ENCODE assay signal across 1 cellular context in the genomic region with DNA sequence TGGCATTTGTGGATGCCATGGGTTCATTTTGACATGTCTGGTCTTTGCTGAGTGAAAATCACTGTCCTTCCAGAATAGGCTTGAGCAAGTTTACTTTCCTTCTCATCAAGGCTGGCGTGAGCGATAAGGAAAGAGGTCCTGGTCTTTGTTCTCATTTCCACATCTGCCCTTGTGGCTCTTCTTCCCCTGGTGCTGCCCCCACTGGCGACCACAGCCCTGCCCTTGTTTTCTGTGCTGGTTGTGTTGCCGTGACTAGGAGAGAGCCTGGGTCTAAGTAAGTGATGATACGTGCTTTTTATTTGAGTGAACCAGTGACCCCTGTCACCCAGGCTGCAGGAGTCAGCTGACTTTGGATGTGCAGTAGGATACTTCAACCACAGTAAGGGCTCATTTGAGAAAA.
TF ChIP-seq lines count a peak whose summit lies in the region.

No MANE protein-coding gene starts in this region.

TF ChIP-seq in H1, 55 proteins besides CTCF, POLR2A, EP300 and RAD21:
- TF ChIP-seq CREB1 (IDR thresholded peaks at IDR 0.05) (no peak), RNF2 (IDR thresholded peaks at IDR 0.05; ENCODE audit: borderline replicate concordance, low read depth, low read length, missing control alignments, poor library complexity, severe bottlenecking) (no peak), KDM4A (IDR thresholded peaks at IDR 0.05; ENCODE audit: low read depth, low read length, severe bottlenecking) (no peak), CBX5 (IDR thresholded peaks at IDR 0.05; ENCODE audit: low read depth, low read length) (no peak), YY1 (IDR thresholded peaks at IDR 0.05; ENCODE audit: low read depth, low read length) (no peak), BACH1 (IDR thresholded peaks at IDR 0.05; ENCODE audit: low read length) (no peak), CBX8 (IDR thresholded peaks at IDR 0.05; ENCODE audit: borderline replicate concordance, low read depth, low read length) (no peak), RXRA (IDR thresholded peaks at IDR 0.05; ENCODE audit: insufficient read depth, low read depth, low read length) (no peak), SIX5 (IDR thresholded peaks at IDR 0.05; ENCODE audit: low read depth, low read length) (no peak), MAFK (IDR thresholded peaks at IDR 0.05; ENCODE audit: low read depth, low read length) (no peak), SUZ12 (IDR thresholded peaks at IDR 0.05; ENCODE audit: low read length) (no peak), CHD2 (IDR thresholded peaks at IDR 0.05; ENCODE audit: low read length) (no peak), JUND (IDR thresholded peaks at IDR 0.05; ENCODE audit: low read length) (no peak), NRF1 (IDR thresholded peaks at IDR 0.05; ENCODE audit: low read depth, low read length) (no peak), BCL11A (IDR thresholded peaks at IDR 0.05; ENCODE audit: low read depth in 2 of 2, low read length in 2 of 2) (no peak), TBP (IDR thresholded peaks at IDR 0.05; ENCODE audit: low read depth, low read length) (no peak), SP4 (IDR thresholded peaks at IDR 0.05; ENCODE audit: low read length) (no peak), TAF1 (IDR thresholded peaks at IDR 0.05; ENCODE audit: low read depth, low read length) (no peak)
- TF ChIP-seq, protein P1, sequence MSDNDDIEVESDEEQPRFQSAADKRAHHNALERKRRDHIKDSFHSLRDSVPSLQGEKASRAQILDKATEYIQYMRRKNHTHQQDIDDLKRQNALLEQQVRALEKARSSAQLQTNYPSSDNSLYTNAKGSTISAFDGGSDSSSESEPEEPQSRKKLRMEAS (IDR thresholded peaks at IDR 0.05), result no peak
